Comparison of ENCODE assay signal across 11 cellular contexts in genomic region chr17:63903787-63904201, GRCh38. TPM values are rescaled to one million over a fixed set of nuclear protein-coding genes. Genes with fewer than 3 reads are reported as not detected.
DNase-seq lines count a peak whose midpoint lies in the region; ATAC-seq, FAIRE-seq and TF ChIP-seq lines count a peak whose summit lies in the region.
"Not testable (repeated sequence)": the region's sequence is repeated elsewhere in the genome, so short reads cannot be mapped to it uniquely, and the experiment has no call there.
"Had no signal": no experiment of that assay in that cellular context is flagged by ENCODE, and none has a peak within 500 bp of the region (broad histone marks: within the 10 kb centered on the region; RNA-seq: fewer than 3 reads in every experiment).

No MANE protein-coding gene starts in this region.

- not testable (repeated sequence) for H3K4me3 ChIP-seq in DND-41 (ENCODE audit: low read depth in 1 of 2, low read length in 2 of 2); PC-9; dorsolateral prefrontal cortex

- H3K9ac ChIP-seq in DND-41 (ENCODE audit: low read depth, low read length), result not testable (repeated sequence)

- H3K36me3 Mint-ChIP-seq in activated T-helper 1 cell treated with anti-CD3 and anti-CD28 coated beads, Interleukin-12 subunit alpha, Interleukin-12 subunit beta, Interleukin-2, Interleukin-4 antibody, amounts not matched to agents 30 ng/mL and 10 ng/mL and 1 ng/mL, durations not matched to agents 14 hours and 24 hours and 36 hours (ENCODE audit: low read depth); immature natural killer cell: not testable (repeated sequence)

- H3K9me2 ChIP-seq in PC-9 (ENCODE audit: insufficient read depth), result not testable (repeated sequence)

- H3K36me3 ChIP-seq in DND-41 (ENCODE audit: insufficient read depth, low read length); PC-9 (ENCODE audit: low read depth): not testable (repeated sequence)

- H4K20me1 ChIP-seq in DND-41 (ENCODE audit: insufficient read depth, low read length); PC-9 (ENCODE audit: insufficient read depth): not testable (repeated sequence)

- POLR2A ChIA-PET in PC-9 (lab: Charles Lee; ENCODE audit: unreplicated experiment), result not testable (repeated sequence)

- not testable (repeated sequence) for H3K9me3 ChIP-seq in DND-41 (ENCODE audit: insufficient read depth, low read length, severe bottlenecking); PC-9 (ENCODE audit: insufficient read depth, low read depth)

- H3K9me3 Mint-ChIP-seq in activated T-helper 1 cell treated with anti-CD3 and anti-CD28 coated beads, Interleukin-12 subunit alpha, Interleukin-12 subunit beta, Interleukin-2, Interleukin-4 antibody, amounts not matched to agents 30 ng/mL and 10 ng/mL and 1 ng/mL, durations not matched to agents 14 hours and 24 hours and 36 hours; immature natural killer cell: not testable (repeated sequence)

- DNase-seq in DND-41, result peak; percentile 38
- peak; percentile 41 to 45 for DNase-seq in Kasumi-1 (lab: John Stamatoyannopoulos, UW)
- peak in 1 of 2 experiments; percentile 19 for DNase-seq in PC-9
- DNase-seq in activated T-helper 1 cell treated with anti-CD3 and anti-CD28 coated beads, Interleukin-12 subunit alpha, Interleukin-12 subunit beta, Interleukin-2, Interleukin-4 antibody, amounts not matched to agents 30 ng/mL and 10 ng/mL and 1 ng/mL, durations not matched to agents 14 hours and 24 hours and 36 hours (ENCODE audit: low spot score), result peak; percentile 7
- peak in 1 of 10 donors; percentile 2 for DNase-seq in dorsolateral prefrontal cortex
- peak; percentile 27 to 34 (median 32) for DNase-seq in immature natural killer cell
- DNase-seq in omental fat pad (ENCODE audit: low spot score); urothelium cell line (ENCODE audit: low spot score): not testable (repeated sequence)

- peak; percentile 53 for FAIRE-seq in urothelium cell line (lab: Jason Lieb, UNC)

- not testable (repeated sequence) for H3K4me1 ChIP-seq in DND-41 (ENCODE audit: insufficient read depth, low read length); PC-9 (replicated peaks; ENCODE audit: insufficient read depth)

- H3K27ac ChIP-seq in DND-41 (ENCODE audit: low read length); PC-9; dorsolateral prefrontal cortex: not testable (repeated sequence)

- peaks cover 23% of the 10 kb centered on the region for H3K27me3 Mint-ChIP-seq in activated T-helper 1 cell treated with anti-CD3 and anti-CD28 coated beads, Interleukin-12 subunit alpha, Interleukin-12 subunit beta, Interleukin-2, Interleukin-4 antibody, amounts not matched to agents 30 ng/mL and 10 ng/mL and 1 ng/mL, durations not matched to agents 14 hours and 24 hours and 36 hours (ENCODE audit: insufficient read depth)
- H3K27me3 Mint-ChIP-seq in immature natural killer cell (ENCODE audit: low read depth in 3 of 3), result not testable (repeated sequence)

- H3K4me3 Mint-ChIP-seq in activated T-helper 1 cell treated with anti-CD3 and anti-CD28 coated beads, Interleukin-12 subunit alpha, Interleukin-12 subunit beta, Interleukin-2, Interleukin-4 antibody, amounts not matched to agents 30 ng/mL and 10 ng/mL and 1 ng/mL, durations not matched to agents 14 hours and 24 hours and 36 hours; immature natural killer cell: not testable (repeated sequence)

- ATAC-seq in DND-41 (ENCODE audit: insufficient read depth, low read depth) (peak; percentile 80), omental fat pad (ENCODE audit: low FRiP score) (peak; percentile 28)

- H3F3A ChIP-seq in PC-9 (ENCODE audit: insufficient read depth, low read depth), result not testable (repeated sequence)

- H3K27me3 ChIP-seq in DND-41 (ENCODE audit: insufficient read depth, low read length, poor library complexity); dorsolateral prefrontal cortex: not testable (repeated sequence)
- peaks cover 21% of the 10 kb centered on the region for H3K27me3 ChIP-seq in PC-9 (ENCODE audit: insufficient read depth, low read depth)

- not testable (repeated sequence) for BruUV-seq in PC-9 (replicated peaks; lab: Mats Ljungman, UMichigan)

- not testable (repeated sequence) for H3K79me2 ChIP-seq in DND-41 (ENCODE audit: insufficient read depth, low read length); PC-9 (ENCODE audit: low read depth)

- H3K4me2 ChIP-seq in DND-41 (ENCODE audit: insufficient read depth, low read length); PC-9: not testable (repeated sequence)

- not testable (repeated sequence) for H3K27ac Mint-ChIP-seq in activated T-helper 1 cell treated with anti-CD3 and anti-CD28 coated beads, Interleukin-12 subunit alpha, Interleukin-12 subunit beta, Interleukin-2, Interleukin-4 antibody, amounts not matched to agents 30 ng/mL and 10 ng/mL and 1 ng/mL, durations not matched to agents 14 hours and 24 hours and 36 hours; immature natural killer cell

- intact Hi-C loops in PC-9 (cut with micrococcal nuclease; ENCODE audit: unreplicated experiment); activated T-helper 1 cell treated with anti-CD3 and anti-CD28 coated beads, Interleukin-12 subunit alpha, Interleukin-12 subunit beta, Interleukin-2, Interleukin-4 antibody, amounts not matched to agents 30 ng/mL and 10 ng/mL and 1 ng/mL, durations not matched to agents 14 hours and 24 hours and 36 hours (cut with micrococcal nuclease); dorsolateral prefrontal cortex (cut with DNase I): not testable (repeated sequence)

- TF ChIP-seq CTCF in DND-41 (IDR thresholded peaks at IDR 0.05; ENCODE audit: borderline replicate concordance, extremely low read depth, low read length, poor library complexity, severe bottlenecking), result peak; percentile 45
- TF ChIP-seq CTCF in PC-9 (conservative IDR thresholded peaks at IDR 0.05), result peak; percentile 64
- TF ChIP-seq CTCF in dorsolateral prefrontal cortex (IDR thresholded peaks at IDR 0.05 in 54 of 56, conservative IDR thresholded peaks at IDR 0.05 in 2 of 56; ENCODE audit: low read depth in 1 of 56, partially characterized antibody in 56 of 56), result peak in 50 of 56 donors; percentile 20 to 66 (median 42)
- TF ChIP-seq CTCF in omental fat pad (IDR thresholded peaks at IDR 0.05), result not testable (repeated sequence)

- H2AFZ ChIP-seq in DND-41 (ENCODE audit: low read depth, low read length); PC-9: not testable (repeated sequence)

- CTCF ChIA-PET in PC-9 (lab: Charles Lee), result interaction anchor here (0.6 kb wide), 1 partner anchor 1532 kb away, joined by 3 read pairs; no protein-coding TSS in a partner anchor

- peaks cover 20% of the 10 kb centered on the region for H3K4me1 Mint-ChIP-seq in activated T-helper 1 cell treated with anti-CD3 and anti-CD28 coated beads, Interleukin-12 subunit alpha, Interleukin-12 subunit beta, Interleukin-2, Interleukin-4 antibody, amounts not matched to agents 30 ng/mL and 10 ng/mL and 1 ng/mL, durations not matched to agents 14 hours and 24 hours and 36 hours (ENCODE audit: low read depth)
- H3K4me1 Mint-ChIP-seq in immature natural killer cell, result not testable (repeated sequence)

RNA-seq across cellular contexts. Expression of gene CSHL1, which starts 7.3 kb away (rescaled TPM):
- total RNA-seq in PC-9 (2021), result not detected in 2 replicates
- not detected in 2 replicates for total RNA-seq in activated T-helper 1 cell treated with anti-CD3 and anti-CD28 coated beads, Interleukin-12 subunit alpha, Interleukin-12 subunit beta, Interleukin-2, Interleukin-4 antibody, amounts not matched to agents 30 ng/mL and 10 ng/mL and 1 ng/mL, durations not matched to agents 14 hours and 24 hours and 36 hours
- not detected for total RNA-seq in dorsolateral prefrontal cortex
- polyA plus RNA-seq in immature natural killer cell, result not detected
- total RNA-seq in omental fat pad, result not detected
- total RNA-seq: glomerular endothelial cell, lower leg skin, SJSA1 had no signal

RNA-seq across cellular contexts. Expression of gene CSH1, which starts 7.4 kb away (rescaled TPM):
- total RNA-seq in PC-9 (2021) (not detected in 2 replicates), dorsolateral prefrontal cortex (not detected), omental fat pad (not detected)
- total RNA-seq in activated T-helper 1 cell treated with anti-CD3 and anti-CD28 coated beads, Interleukin-12 subunit alpha, Interleukin-12 subunit beta, Interleukin-2, Interleukin-4 antibody, amounts not matched to agents 30 ng/mL and 10 ng/mL and 1 ng/mL, durations not matched to agents 14 hours and 24 hours and 36 hours, result not detected in 2 replicates
- not detected for polyA plus RNA-seq in immature natural killer cell
- total RNA-seq: glomerular endothelial cell, lower leg skin, SJSA1 had no signal

RNA-seq across cellular contexts. Expression of gene GH1, which starts 14.8 kb away (rescaled TPM):
- total RNA-seq in PC-9 (2021), result not detected in 2 replicates
- total RNA-seq in activated T-helper 1 cell treated with anti-CD3 and anti-CD28 coated beads, Interleukin-12 subunit alpha, Interleukin-12 subunit beta, Interleukin-2, Interleukin-4 antibody, amounts not matched to agents 30 ng/mL and 10 ng/mL and 1 ng/mL, durations not matched to agents 14 hours and 24 hours and 36 hours, result not detected in 2 replicates
- total RNA-seq in dorsolateral prefrontal cortex, result under 1 TPM in 1 of 120 experiments, not detected in 119; 0.64 TPM
- polyA plus RNA-seq in immature natural killer cell, result not detected
- not detected for total RNA-seq in omental fat pad
- total RNA-seq: glomerular endothelial cell, lower leg skin, SJSA1 had no signal

RNA-seq across cellular contexts. Expression of gene GH2, which starts 22.1 kb away (rescaled TPM):
- not detected in 2 replicates for total RNA-seq in PC-9 (2021)
- not detected in 2 replicates for total RNA-seq in activated T-helper 1 cell treated with anti-CD3 and anti-CD28 coated beads, Interleukin-12 subunit alpha, Interleukin-12 subunit beta, Interleukin-2, Interleukin-4 antibody, amounts not matched to agents 30 ng/mL and 10 ng/mL and 1 ng/mL, durations not matched to agents 14 hours and 24 hours and 36 hours
- not detected for total RNA-seq in dorsolateral prefrontal cortex
- not detected for polyA plus RNA-seq in immature natural killer cell
- total RNA-seq in omental fat pad, result not detected
- total RNA-seq: glomerular endothelial cell, lower leg skin, SJSA1 had no signal

RNA-seq across cellular contexts. Expression of gene CD79B, which starts 28.3 kb away (rescaled TPM):
- total RNA-seq in PC-9 (2021) (not detected in 2 replicates), dorsolateral prefrontal cortex (1 to 10 TPM in 21 of 120 experiments, under 1 TPM in 43, not detected in 56; 0.36 to 2.3 (median 0.78) TPM), omental fat pad (10 to 100 TPM in 1 of 4 donors, 1 to 10 TPM in 3; 4.0 to 15.8 (median 6.0) TPM)
- total RNA-seq in activated T-helper 1 cell treated with anti-CD3 and anti-CD28 coated beads, Interleukin-12 subunit alpha, Interleukin-12 subunit beta, Interleukin-2, Interleukin-4 antibody, amounts not matched to agents 30 ng/mL and 10 ng/mL and 1 ng/mL, durations not matched to agents 14 hours and 24 hours and 36 hours, result 28.9 and 31.8 TPM in 2 replicates
- 10 to 100 TPM; 45.8 to 67.3 (median 51.9) TPM for polyA plus RNA-seq in immature natural killer cell
- total RNA-seq: SJSA1 had no signal
